ENCODE assay signal across 1 cellular context in genomic region chr1:205978676-205979075, GRCh38.
TF ChIP-seq lines count a peak whose summit lies in the region.

No MANE protein-coding gene starts in this region.

TF ChIP-seq in H1, 55 proteins besides CTCF, POLR2A, EP300 and RAD21:
- TF ChIP-seq CHD7 (IDR thresholded peaks at IDR 0.05; ENCODE audit: insufficient replicate concordance, low read length) (no peak), RBBP5 (IDR thresholded peaks at IDR 0.05; ENCODE audit: borderline replicate concordance, low read depth, low read length) (no peak), TBP (IDR thresholded peaks at IDR 0.05; ENCODE audit: low read depth, low read length) (no peak), EZH2 (IDR thresholded peaks at IDR 0.05; ENCODE audit: low read depth, low read length, severe bottlenecking) (no peak), SIX5 (IDR thresholded peaks at IDR 0.05; ENCODE audit: low read depth, low read length) (no peak), CREB1 (IDR thresholded peaks at IDR 0.05) (no peak), SIN3A (conservative IDR thresholded peaks at IDR 0.05 in 1 of 2, IDR thresholded peaks at IDR 0.05 in 1 of 2; ENCODE audit: low read depth in 1 of 2, low read length in 2 of 2) (no peak), EGR1 (IDR thresholded peaks at IDR 0.05; ENCODE audit: borderline replicate concordance, low read depth, low read length) (no peak), BCL11A (IDR thresholded peaks at IDR 0.05; ENCODE audit: low read depth in 2 of 2, low read length in 2 of 2) (no peak), CBX8 (IDR thresholded peaks at IDR 0.05; ENCODE audit: borderline replicate concordance, low read depth, low read length) (no peak), CEBPB (IDR thresholded peaks at IDR 0.05; ENCODE audit: low read depth, low read length) (no peak), GTF2F1 (IDR thresholded peaks at IDR 0.05; ENCODE audit: borderline replicate concordance, low read depth, low read length) (no peak), CBX5 (IDR thresholded peaks at IDR 0.05; ENCODE audit: low read depth, low read length) (no peak)
- TF ChIP-seq, protein P1, sequence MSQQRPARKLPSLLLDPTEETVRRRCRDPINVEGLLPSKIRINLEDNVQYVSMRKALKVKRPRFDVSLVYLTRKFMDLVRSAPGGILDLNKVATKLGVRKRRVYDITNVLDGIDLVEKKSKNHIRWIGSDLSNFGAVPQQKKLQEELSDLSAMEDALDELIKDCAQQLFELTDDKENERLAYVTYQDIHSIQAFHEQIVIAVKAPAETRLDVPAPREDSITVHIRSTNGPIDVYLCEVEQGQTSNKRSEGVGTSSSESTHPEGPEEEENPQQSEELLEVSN (IDR thresholded peaks at IDR 0.05) = no peak
